In genomic region chr17:82489851-82490511, GRCh38 we compare ENCODE assay signal across 19 cellular contexts. TPM values are rescaled to one million over a fixed set of nuclear protein-coding genes. Genes with fewer than 3 reads are reported as not detected.
A peak's percentile ranks its signal among the peaks of the same experiment; 100 is the strongest.
DNase-seq lines count a peak whose midpoint lies in the region; ATAC-seq and TF ChIP-seq lines count a peak whose summit lies in the region.
"Had no signal": no experiment of that assay in that cellular context is flagged by ENCODE, and none has a peak within 500 bp of the region (broad histone marks: within the 10 kb centered on the region; RNA-seq: fewer than 3 reads in every experiment).

No MANE protein-coding gene starts in this region.

- H3K27ac ChIP-seq in BLaER1 = peak overlapping the region; percentile 74
- peak overlapping the region; percentile 54 to 73 (median 68) for H3K27ac ChIP-seq in esophagus muscularis mucosa (replicated peaks in 1 of 4)
- H3K27ac ChIP-seq: spleen had no signal

- 89% methylated on average over 21 of the region's 21 CpGs for WGBS in esophagus muscularis mucosa

- H3K4me3 Mint-ChIP-seq in mesothelial cell of epicardium = no peak overlapping the region
- H3K4me3 Mint-ChIP-seq: activated CD4-positive, alpha-beta T cell treated with anti-CD3 and anti-CD28 coated beads, Interleukin-2, amount 10 ng/mL, durations not matched to agents 24 days and 14 days; nephron had no signal

- H3K27me3 ChIP-seq in BLaER1 (no peaks in the 10 kb centered on the region), esophagus muscularis mucosa (no peaks in the 10 kb centered on the region)
- H3K27me3 ChIP-seq: spleen had no signal

- H3K27me3 Mint-ChIP-seq in mesothelial cell of epicardium (ENCODE audit: low read depth) = no peaks in the 10 kb centered on the region
- H3K27me3 Mint-ChIP-seq: activated CD4-positive, alpha-beta T cell treated with anti-CD3 and anti-CD28 coated beads, Interleukin-2, amount 10 ng/mL, durations not matched to agents 24 days and 14 days had no signal

- peaks cover 23% of the 10 kb centered on the region for H3K36me3 Mint-ChIP-seq in mesothelial cell of epicardium

- H3K4me1 Mint-ChIP-seq in mesothelial cell of epicardium = peaks cover 10% of the 10 kb centered on the region

- DNase-seq in D341Med (ENCODE audit: low spot score) (peak; percentile 29), NCI-H510A treated with DMSO at 0.1 percent for 48 hours (lab: John Stamatoyannopoulos, UW) (peak; percentile 80), esophagus muscularis mucosa (ENCODE audit: extremely low spot score) (no peak), mesothelial cell of epicardium (ENCODE audit: low spot score in 2 of 2, unreplicated experiment in 2 of 2) (no peak)
- DNase-seq: activated CD4-positive, alpha-beta T cell treated with anti-CD3 and anti-CD28 coated beads, Interleukin-2, amount 10 ng/mL, durations not matched to agents 24 days and 14 days; activated CD8-positive, alpha-beta memory T cell treated with anti-CD3 and anti-CD28 coated beads, Interleukin-2, amount 50 U/mL, for 48 hours; activated gamma-delta T cell; central memory CD4-positive, alpha-beta T cell; GDM1; HCEC 1CT; left colon; NCI-H2227 treated with DMSO at 0.1 percent for 48 hours; spleen; stimulated activated CD4-positive, alpha-beta T cell treated with anti-CD3 and anti-CD28 coated beads, Interleukin-4, amount 100 ng/mL, for 4 hours had no signal

- ATAC-seq in GM18861 (IDR thresholded peaks at IDR 0.05; ENCODE audit: unreplicated experiment) (no peak), GM19324 (IDR thresholded peaks at IDR 0.05; ENCODE audit: low FRiP score, unreplicated experiment) (no peak)
- ATAC-seq: esophagus mucosa had no signal

- peaks cover 46% of the 10 kb centered on the region for H3K36me3 ChIP-seq in BLaER1
- peaks cover 26 to 44% (median 36%) of the 10 kb centered on the region in 4 donors for H3K36me3 ChIP-seq in esophagus muscularis mucosa

- H3K9ac ChIP-seq in BLaER1 = peak overlapping the region; percentile 58

- TF ChIP-seq CTCF in esophagus muscularis mucosa (IDR thresholded peaks at IDR 0.05) (no peak), mesothelial cell of epicardium (IDR thresholded peaks at IDR 0.05; ENCODE audit: unreplicated experiment) (no peak)

- no peak for TF ChIP-seq POLR2A in esophagus muscularis mucosa (IDR thresholded peaks at IDR 0.05; ENCODE audit: low read depth)

- H3K4me1 ChIP-seq in BLaER1 (peaks cover 66% of the 10 kb centered on the region), esophagus muscularis mucosa (peaks cover 27 to 41% (median 38%) of the 10 kb centered on the region in 4 donors)

- no peak for TF ChIP-seq EP300 in esophagus muscularis mucosa (IDR thresholded peaks at IDR 0.05)

- intact Hi-C loops in esophagus muscularis mucosa (cut with DNase I) = loop anchor here (5.0 kb wide), 1 partner anchor 37 kb away; no protein-coding TSS in a partner anchor

- H4K20me1 ChIP-seq in BLaER1 = 0 out of 2 replicates have a peak, but pooled peaks cover 11% of the 10 kb centered on the region

- no peaks in the 10 kb centered on the region for H3K9me3 ChIP-seq in BLaER1
- H3K9me3 ChIP-seq in esophagus muscularis mucosa = no peaks in the 10 kb centered on the region
- H3K9me3 ChIP-seq: spleen had no signal

- peak overlapping the region; percentile 74 for H3K4me2 ChIP-seq in BLaER1

- no peak overlapping the region for H3K27ac Mint-ChIP-seq in mesothelial cell of epicardium
- H3K27ac Mint-ChIP-seq: activated CD4-positive, alpha-beta T cell treated with anti-CD3 and anti-CD28 coated beads, Interleukin-2, amount 10 ng/mL, durations not matched to agents 24 days and 14 days had no signal

- H3K4me3 ChIP-seq in BLaER1 (no peak overlapping the region), esophagus muscularis mucosa (no peak overlapping the region)
- H3K4me3 ChIP-seq: spleen had no signal

- H3K9me3 Mint-ChIP-seq in mesothelial cell of epicardium = no peaks in the 10 kb centered on the region
- H3K9me3 Mint-ChIP-seq: activated CD4-positive, alpha-beta T cell treated with anti-CD3 and anti-CD28 coated beads, Interleukin-2, amount 10 ng/mL, durations not matched to agents 24 days and 14 days; nephron had no signal

RNA-seq across cellular contexts. Expression of gene FOXK2, which starts 29.6 kb away (rescaled TPM):
- 10 to 100 TPM; 27.0 to 51.6 (median 45.3) TPM for total RNA-seq in esophagus muscularis mucosa
- total RNA-seq in mesothelial cell of epicardium = 88.3 to 92.0 TPM (median 91.7 TPM) in 3 replicates

RNA-seq across cellular contexts. Expression of gene NARF, which starts 31.4 kb away (rescaled TPM):
- total RNA-seq in esophagus muscularis mucosa = 10 to 100 TPM; 26.2 to 30.9 (median 29.3) TPM
- total RNA-seq in mesothelial cell of epicardium = 116 to 123 TPM (median 122 TPM) in 3 replicates

RNA-seq across cellular contexts. Expression of gene CYBC1, which starts 39.4 kb away (rescaled TPM):
- 10 to 100 TPM; 40.7 to 78.3 (median 69.7) TPM for total RNA-seq in esophagus muscularis mucosa
- 86.7 to 93.0 TPM (median 88.1 TPM) in 3 replicates for total RNA-seq in mesothelial cell of epicardium

Comparison
In these comparisons a context has a peak if more than half of its experiments do, and no peak if none do; other contexts are left out.
1. DNase-seq: peak in D341Med (single experiment) and NCI-H510A treated with DMSO at 0.1 percent for 48 hours (single experiment); none in esophagus muscularis mucosa (single experiment) and mesothelial cell of epicardium (0 of 2).